In genomic region chr16:58503863-58504688, GRCh38 we compare ENCODE assay signal across 16 cellular contexts. TPM values are rescaled to one million over a fixed set of nuclear protein-coding genes. Genes with fewer than 3 reads are reported as not detected.
DNase-seq lines count a peak whose midpoint lies in the region; ATAC-seq and TF ChIP-seq lines count a peak whose summit lies in the region.
"Had no signal": no experiment of that assay in that cellular context is flagged by ENCODE, and none has a peak within 500 bp of the region (broad histone marks: within the 10 kb centered on the region; RNA-seq: fewer than 3 reads in every experiment).

No MANE protein-coding gene starts in this region.

- H3K27me3 ChIP-seq in heart right ventricle (peaks cover 0 to 33% (median 0%) of the 10 kb centered on the region in 7 donors), endodermal cell (ENCODE audit: control insufficient read depth, insufficient read depth, low read length, poor library complexity, severe bottlenecking) (no peaks in the 10 kb centered on the region), osteoblast (ENCODE audit: insufficient read depth, low read length) (no peaks in the 10 kb centered on the region)

- H4K20me1 ChIP-seq in osteoblast (ENCODE audit: insufficient read depth, low read length), result peaks cover 3% of the 10 kb centered on the region

- CTCF ChIA-PET in activated CD4-positive, alpha-beta memory T cell treated with anti-CD3 and anti-CD28 coated beads for 36 hours (lab: Charles Lee), result no interaction called here

- H3K4me2 ChIP-seq in osteoblast (ENCODE audit: insufficient read depth, low read length), result no peak overlapping the region

- DNase-seq in cardiac septum (ENCODE audit: low spot score), result peak; percentile 74
- DNase-seq in heart right ventricle, result no peak
- peak; percentile 36 for DNase-seq in endodermal cell
- peak; percentile 63 for DNase-seq in osteoblast (ENCODE audit: insufficient read length, low spot score, missing footprints)
- peak; percentile 39 for DNase-seq in ureter (ENCODE audit: low spot score)
- DNase-seq in activated CD4-positive, alpha-beta memory T cell treated with anti-CD3 and anti-CD28 coated beads for 36 hours, result no peak
- no peak for DNase-seq in NCI-H1105 treated with DMSO at 0.1 percent for 48 hours (lab: John Stamatoyannopoulos, UW)
- DNase-seq: C1 segment of cervical spinal cord, DMS79 treated with DMSO at 0.1 percent for 48 hours, HCEC 1CT, KG1, NCI-H1436 treated with DMSO at 0.1 percent for 48 hours, NCI-H524, SHP77 treated with DMSO at 0.1 percent for 48 hours had no signal

- H3K4me1 ChIP-seq in heart right ventricle, result peaks cover 4 to 24% (median 9%) of the 10 kb centered on the region in 9 donors
- H3K4me1 ChIP-seq in endodermal cell (ENCODE audit: control insufficient read depth, insufficient read depth, low read length), result no peaks in the 10 kb centered on the region
- peaks cover 11% of the 10 kb centered on the region for H3K4me1 ChIP-seq in osteoblast (ENCODE audit: insufficient read depth, low read length)

- H3K27me3 Mint-ChIP-seq in endodermal cell (ENCODE audit: insufficient read depth), result no peaks in the 10 kb centered on the region
- H3K27me3 Mint-ChIP-seq in activated CD4-positive, alpha-beta memory T cell treated with anti-CD3 and anti-CD28 coated beads for 36 hours, result peaks cover 10% of the 10 kb centered on the region

- H3K9me3 Mint-ChIP-seq in endodermal cell, result no peaks in the 10 kb centered on the region
- no peaks in the 10 kb centered on the region for H3K9me3 Mint-ChIP-seq in activated CD4-positive, alpha-beta memory T cell treated with anti-CD3 and anti-CD28 coated beads for 36 hours

- H2AFZ ChIP-seq in osteoblast (ENCODE audit: low read length), result no peak overlapping the region

- 92 to 94% methylated on average over 21 of the region's 21 CpGs for WGBS in heart right ventricle, 2 donors
- WGBS in endodermal cell (ENCODE audit: insufficient coverage in 1 of 2, insufficient read length in 1 of 2), 2 experiments, result 94 to 95% methylated on average over 9 to 21 of the region's 21 CpGs

- H3K36me3 ChIP-seq in heart right ventricle, result peaks cover 0 to 71% (median 12%) of the 10 kb centered on the region in 9 donors
- H3K36me3 ChIP-seq in endodermal cell (ENCODE audit: control insufficient read depth, insufficient read depth, low read length), result peaks cover 24% of the 10 kb centered on the region
- H3K36me3 ChIP-seq in osteoblast (ENCODE audit: insufficient read depth, low read length), result no peaks in the 10 kb centered on the region
- H3K36me3 ChIP-seq: Peyer's patch had no signal

- H3K4me3 ChIP-seq in heart right ventricle (no peak overlapping the region), endodermal cell (ENCODE audit: low read length) (no peak overlapping the region), osteoblast (ENCODE audit: insufficient read depth, low read length) (no peak overlapping the region)
- H3K4me3 ChIP-seq: Peyer's patch had no signal

- no peak overlapping the region for H3K9ac ChIP-seq in endodermal cell (ENCODE audit: extremely low read depth, low read length, poor library complexity, severe bottlenecking)

- POLR2A ChIA-PET in activated CD4-positive, alpha-beta memory T cell treated with anti-CD3 and anti-CD28 coated beads for 36 hours (lab: Charles Lee), result no interaction called here

- H3K27ac ChIP-seq in heart right ventricle (no peak overlapping the region), endodermal cell (ENCODE audit: low read depth, low read length) (no peak overlapping the region), osteoblast (ENCODE audit: low read depth, low read length) (no peak overlapping the region)
- H3K27ac ChIP-seq: Peyer's patch had no signal

- H3K36me3 Mint-ChIP-seq in endodermal cell (ENCODE audit: low read depth), result peaks cover 15% of the 10 kb centered on the region
- no peaks in the 10 kb centered on the region for H3K36me3 Mint-ChIP-seq in activated CD4-positive, alpha-beta memory T cell treated with anti-CD3 and anti-CD28 coated beads for 36 hours

- intact Hi-C loops in cardiac septum (cut with DNase I), result no loop called here
- intact Hi-C loops in heart right ventricle (cut with DNase I), result loop anchor here in 1 of 10 donors (10.0 kb wide), 1 partner anchor 151 kb away; no protein-coding TSS in a partner anchor
- intact Hi-C loops in activated CD4-positive, alpha-beta memory T cell treated with anti-CD3 and anti-CD28 coated beads for 36 hours (cut with micrococcal nuclease), result no loop called here

- no peaks in the 10 kb centered on the region for H3K79me2 ChIP-seq in osteoblast (ENCODE audit: insufficient read depth, low read length)

- H3K9me3 ChIP-seq in heart right ventricle, result no peaks in the 10 kb centered on the region
- H3K9me3 ChIP-seq in endodermal cell (ENCODE audit: control insufficient read depth, low read length), result no peaks in the 10 kb centered on the region
- no peaks in the 10 kb centered on the region for H3K9me3 ChIP-seq in osteoblast (ENCODE audit: low read depth, low read length)
- H3K9me3 ChIP-seq: Peyer's patch had no signal

- peaks cover 4% of the 10 kb centered on the region for H3K4me1 Mint-ChIP-seq in endodermal cell
- peaks cover 10% of the 10 kb centered on the region for H3K4me1 Mint-ChIP-seq in activated CD4-positive, alpha-beta memory T cell treated with anti-CD3 and anti-CD28 coated beads for 36 hours (ENCODE audit: low read depth)

- H3K4me3 Mint-ChIP-seq in endodermal cell, result no peak overlapping the region
- no peak overlapping the region for H3K4me3 Mint-ChIP-seq in activated CD4-positive, alpha-beta memory T cell treated with anti-CD3 and anti-CD28 coated beads for 36 hours

- ATAC-seq in heart right ventricle, result no peak
- ATAC-seq in GM21825 (IDR thresholded peaks at IDR 0.05; ENCODE audit: unreplicated experiment), result no peak

- TF ChIP-seq CTCF in heart right ventricle (IDR thresholded peaks at IDR 0.05) (no peak), endodermal cell (conservative IDR thresholded peaks at IDR 0.05) (no peak), osteoblast (IDR thresholded peaks at IDR 0.05; ENCODE audit: extremely low read depth, low read depth, low read length) (no peak)

- H3K27ac Mint-ChIP-seq in endodermal cell, result no peak overlapping the region
- no peak overlapping the region for H3K27ac Mint-ChIP-seq in activated CD4-positive, alpha-beta memory T cell treated with anti-CD3 and anti-CD28 coated beads for 36 hours

RNA-seq across cellular contexts. Expression of gene NDRG4, which starts 4.1 kb away (rescaled TPM):
- 607 TPM for total RNA-seq in cardiac septum
- total RNA-seq in heart right ventricle, result 100 to 1,000 TPM; 336 to 821 (median 630) TPM
- 100 to 1,000 TPM; 286 to 507 TPM for polyA plus RNA-seq in heart right ventricle
- 10 to 100 TPM; 81.9 to 95.9 TPM for total RNA-seq in endodermal cell
- polyA plus RNA-seq in endodermal cell (2013, experiment 1 of 2), result 76.8 TPM
- polyA plus RNA-seq in endodermal cell (2013, experiment 2 of 2), result 71.1 TPM
- total RNA-seq in osteoblast, result 6.5 and 8.0 TPM in 2 replicates
- total RNA-seq in ureter, result 4.6 TPM
- total RNA-seq in activated CD4-positive, alpha-beta memory T cell treated with anti-CD3 and anti-CD28 coated beads for 36 hours, result 1 to 10 TPM; 1.3 to 1.6 TPM

RNA-seq across cellular contexts. Expression of gene SETD6, which starts 11.2 kb away (rescaled TPM):
- total RNA-seq in cardiac septum (12.4 TPM), heart right ventricle (10 to 100 TPM in 8 of 10 donors, 1 to 10 TPM in 2; 8.9 to 16.0 (median 11.8) TPM), endodermal cell (10 to 100 TPM; 37.2 to 42.3 TPM), osteoblast (12.3 and 17.7 TPM in 2 replicates), ureter (37.3 TPM)
- 10 to 100 TPM; 11.8 to 18.9 TPM for polyA plus RNA-seq in heart right ventricle
- 26.0 TPM for polyA plus RNA-seq in endodermal cell (2013, experiment 1 of 2)
- 21.5 TPM for polyA plus RNA-seq in endodermal cell (2013, experiment 2 of 2)
- 10 to 100 TPM; 12.9 to 14.5 TPM for total RNA-seq in activated CD4-positive, alpha-beta memory T cell treated with anti-CD3 and anti-CD28 coated beads for 36 hours

Comparison
In these comparisons a context has a peak if more than half of its experiments do, and no peak if none do; other contexts are left out.
1. DNase-seq: peak in cardiac septum (single experiment), endodermal cell (single experiment), osteoblast (single experiment) and ureter (single experiment); none in heart right ventricle (0 of 2), activated CD4-positive, alpha-beta memory T cell treated with anti-CD3 and anti-CD28 coated beads for 36 hours (single experiment) and NCI-H1105 treated with DMSO at 0.1 percent for 48 hours (single experiment).